ENCODE assay signal across 8 cellular contexts in genomic region chr1:114511048-114511785, GRCh38. TPM values are rescaled to one million over a fixed set of nuclear protein-coding genes. Genes with fewer than 3 reads are reported as not detected.
A peak's percentile ranks its signal among the peaks of the same experiment; 100 is the strongest.
DNase-seq lines count a peak whose midpoint lies in the region; ATAC-seq and TF ChIP-seq lines count a peak whose summit lies in the region.

TRIM33 (minus strand) TSS chr1:114511203; CDS start chr1:114511076, 127 bp downstream.

- peaks cover 18% of the 10 kb centered on the region; the same call in 1 of the 2 replicates for H4K20me1 ChIP-seq in SU-DHL-6 (ENCODE audit: low read depth, low read length)

- H3K27ac ChIP-seq in SU-DHL-6 (ENCODE audit: low read depth, low read length) (peak within 1 kb of the TSS; percentile 94), ovary (peak within 1 kb of the TSS; percentile 91 to 99), thymus (ENCODE audit: low read depth) (peak within 1 kb of the TSS; percentile 96)

- H3K9ac ChIP-seq in SU-DHL-6 (ENCODE audit: low read length) = peak within 1 kb of the TSS; percentile 77

- TF ChIP-seq EP300 in ovary (IDR thresholded peaks at IDR 0.05) = no peak

- peaks cover 35% of the 10 kb centered on the region for H3K4me1 Mint-ChIP-seq in activated naive CD8-positive, alpha-beta T cell treated with anti-CD3 and anti-CD28 coated beads, Interleukin-2, amount 10 ng/mL, durations not matched to agents 7 days and 5 days

- H3K4me3 ChIP-seq in GM12864 (ENCODE audit: low read depth, low read length) (peak within 1 kb of the TSS; percentile 69), SU-DHL-6 (ENCODE audit: insufficient read depth, low read length, poor library complexity, severe bottlenecking) (peak within 1 kb of the TSS; percentile 69), ovary (peak within 1 kb of the TSS; percentile 81), thymus (ENCODE audit: low read length) (peak within 1 kb of the TSS; percentile 81)

- H3F3A ChIP-seq in SU-DHL-6 (ENCODE audit: insufficient read depth) = peaks cover 9% of the 10 kb centered on the region

- peaks cover 6% of the 10 kb centered on the region for H3K4me1 ChIP-seq in ovary (ENCODE audit: insufficient read depth)
- H3K4me1 ChIP-seq in thymus (ENCODE audit: control insufficient read depth, insufficient read depth, low read length) = peaks cover 12% of the 10 kb centered on the region

- H3K9me3 Mint-ChIP-seq in activated naive CD8-positive, alpha-beta T cell treated with anti-CD3 and anti-CD28 coated beads, Interleukin-2, amount 10 ng/mL, durations not matched to agents 7 days and 5 days = no peaks in the 10 kb centered on the region

- peak within 1 kb of the TSS; percentile 99 for H3K4me2 ChIP-seq in SU-DHL-6 (ENCODE audit: low read depth, low read length, poor library complexity, severe bottlenecking)

- no peak for TF ChIP-seq CTCF in GM12864 (IDR thresholded peaks at IDR 0.05; ENCODE audit: low read depth, low read length, missing control alignments)
- no peak for TF ChIP-seq CTCF in SU-DHL-6 (IDR thresholded peaks at IDR 0.05; ENCODE audit: insufficient read depth, low read length, poor library complexity, severe bottlenecking)
- TF ChIP-seq CTCF in ovary (IDR thresholded peaks at IDR 0.05) = peak in 1 of 3 donors; percentile 8

- peaks cover 45% of the 10 kb centered on the region for H3K79me2 ChIP-seq in SU-DHL-6 (ENCODE audit: insufficient read depth, low read length)

- peak within 1 kb of the TSS; percentile 94 for H2AFZ ChIP-seq in SU-DHL-6 (ENCODE audit: low read depth, low read length, severe bottlenecking)

- H3K36me3 ChIP-seq in SU-DHL-6 (ENCODE audit: low read length) (peaks cover 12% of the 10 kb centered on the region; the same call in 1 of the 2 replicates), ovary (no peaks in the 10 kb centered on the region), thymus (ENCODE audit: control insufficient read depth, insufficient read depth) (peaks cover 4% of the 10 kb centered on the region)

- H3K9me3 ChIP-seq in SU-DHL-6 (ENCODE audit: insufficient read depth, low read length) = no peaks in the 10 kb centered on the region
- no peaks in the 10 kb centered on the region for H3K9me3 ChIP-seq in ovary
- no peaks in the 10 kb centered on the region for H3K9me3 ChIP-seq in thymus (ENCODE audit: control insufficient read depth)

- 0 to 1% (median 1%) methylated on average over 67 to 87 of the region's 87 CpGs for WGBS in ovary, 3 donors
- WGBS in thymus = under 1% methylated on average over 87 of the region's 87 CpGs

- peaks cover 18% of the 10 kb centered on the region for H3K36me3 Mint-ChIP-seq in activated naive CD8-positive, alpha-beta T cell treated with anti-CD3 and anti-CD28 coated beads, Interleukin-2, amount 10 ng/mL, durations not matched to agents 7 days and 5 days

- ATAC-seq in HG02642 (IDR thresholded peaks at IDR 0.05; ENCODE audit: poor library complexity, unreplicated experiment) (peak; percentile 80), Right ventricle myocardium inferior (peak; percentile 97)
- peak; percentile 66 for ATAC-seq in activated naive CD8-positive, alpha-beta T cell treated with anti-CD3 and anti-CD28 coated beads, Interleukin-2, amount 10 ng/mL, durations not matched to agents 7 days and 5 days (ENCODE audit: low read depth)

- H3K27me3 Mint-ChIP-seq in activated naive CD8-positive, alpha-beta T cell treated with anti-CD3 and anti-CD28 coated beads, Interleukin-2, amount 10 ng/mL, durations not matched to agents 7 days and 5 days = no peaks in the 10 kb centered on the region

- H3K27ac Mint-ChIP-seq in activated naive CD8-positive, alpha-beta T cell treated with anti-CD3 and anti-CD28 coated beads, Interleukin-2, amount 10 ng/mL, durations not matched to agents 7 days and 5 days = peak within 1 kb of the TSS; percentile 94

- TF ChIP-seq POLR2A in ovary (IDR thresholded peaks at IDR 0.05) = peak; percentile 63

- POLR2A ChIA-PET in activated naive CD8-positive, alpha-beta T cell treated with anti-CD3 and anti-CD28 coated beads, Interleukin-2, amount 10 ng/mL, durations not matched to agents 7 days and 5 days (lab: Charles Lee) = interaction anchor here (0.6 to 2.9 kb wide), 17 partner anchors 8 to 847 kb away, joined by 3 to 17 read pairs (median 4); partner anchors contain the start of gene BCAS2

- H3K4me3 Mint-ChIP-seq in activated naive CD8-positive, alpha-beta T cell treated with anti-CD3 and anti-CD28 coated beads, Interleukin-2, amount 10 ng/mL, durations not matched to agents 7 days and 5 days = peak within 1 kb of the TSS; percentile 99

- no peaks in the 10 kb centered on the region for H3K9me2 ChIP-seq in SU-DHL-6 (replicated peaks; ENCODE audit: insufficient read depth, low read length)

- H3K27me3 ChIP-seq in SU-DHL-6 (ENCODE audit: low read length) (no peaks in the 10 kb centered on the region), ovary (no peaks in the 10 kb centered on the region), thymus (ENCODE audit: control insufficient read depth, insufficient read depth) (no peaks in the 10 kb centered on the region)

- intact Hi-C loops in Right ventricle myocardium inferior (cut with DNase I) = loop anchor here (5.0 kb wide), 3 partner anchors 71 to 164 kb away; partner anchors contain the start of gene BCAS2
- intact Hi-C loops in ovary (cut with DNase I) = loop anchor here in 1 of 4 donors (5.0 kb wide), 1 partner anchor 591 kb away; no protein-coding TSS in a partner anchor

- DNase-seq in GM12864 (ENCODE audit: low read depth) (peak; percentile 76), NCI-H1105 (lab: John Stamatoyannopoulos, UW) (peak; percentile 91), Right ventricle myocardium inferior (ENCODE audit: missing footprints) (peak; percentile 96), ovary (peak; percentile 85 to 95 (median 89))
- DNase-seq in activated naive CD8-positive, alpha-beta T cell treated with anti-CD3 and anti-CD28 coated beads, Interleukin-2, amount 10 ng/mL, durations not matched to agents 7 days and 5 days = peak; percentile 95

RNA-seq across cellular contexts. Expression of gene TRIM33, which starts in this region (rescaled TPM):
- total RNA-seq in activated naive CD8-positive, alpha-beta T cell treated with anti-CD3 and anti-CD28 coated beads, Interleukin-2, amount 10 ng/mL, durations not matched to agents 7 days and 5 days = 10 to 100 TPM; 43.8 to 45.6 TPM
- 14.5 TPM for total RNA-seq in Right ventricle myocardium inferior
- total RNA-seq in ovary = 10 to 100 TPM; 31.2 to 49.6 (median 38.5) TPM
- polyA plus RNA-seq in ovary = 10 to 100 TPM; 11.1 to 22.1 TPM
- 20.1 TPM for polyA plus RNA-seq in thymus

Comparison
In these comparisons a context has a peak if more than half of its experiments do, and no peak if none do; other contexts are left out.
1. Peak in every context shown above with its lines: DNase-seq, ATAC-seq, H3K4me3 ChIP-seq and H3K27ac ChIP-seq.